In the genomic region with DNA sequence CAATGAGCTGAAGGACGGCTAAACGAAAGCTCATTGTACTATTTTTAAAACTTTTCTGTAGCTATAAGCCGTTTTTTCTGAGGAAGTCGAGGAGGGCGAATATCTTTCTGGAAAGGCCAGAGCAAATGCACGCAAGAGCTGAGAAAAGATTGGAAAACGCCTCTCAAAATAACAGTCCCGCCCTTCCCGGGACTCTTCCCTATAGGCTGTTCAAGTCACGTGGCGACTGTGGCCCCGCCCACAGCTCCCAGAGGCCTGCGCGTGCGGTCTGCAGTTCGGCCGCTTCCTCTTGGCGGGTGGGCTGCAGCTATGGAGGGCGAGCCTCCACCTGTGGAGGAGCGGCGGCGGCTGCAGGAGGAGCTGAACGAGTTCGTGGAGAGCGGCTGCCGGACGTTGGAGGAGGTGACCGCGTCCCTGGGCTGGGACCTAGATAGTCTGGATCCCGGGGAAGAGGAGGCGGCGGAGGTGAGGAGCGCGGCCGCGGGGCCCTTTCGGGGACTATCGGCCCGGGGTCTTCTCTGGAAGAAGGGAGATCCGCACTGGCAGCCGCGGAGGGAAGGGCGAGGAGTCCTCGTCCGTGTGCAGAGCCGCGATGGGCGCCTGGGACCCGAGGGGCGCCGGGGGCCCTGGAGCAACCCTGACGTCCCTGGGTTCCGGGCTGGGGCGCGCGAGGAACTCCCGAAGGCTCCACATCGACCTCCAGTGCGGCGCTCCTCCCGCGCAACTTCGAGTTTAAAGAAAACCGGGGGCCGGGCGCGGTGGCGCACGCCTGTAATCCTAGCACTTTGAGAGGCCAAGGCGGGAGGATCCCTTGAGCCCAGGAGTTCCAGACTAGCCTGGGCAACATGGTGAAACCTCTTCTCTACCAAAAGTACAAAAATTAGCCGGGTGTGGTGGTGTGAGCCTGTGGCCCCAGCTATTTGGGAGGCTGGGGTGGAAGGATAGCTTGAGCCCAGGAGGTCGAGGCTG, we compare ENCODE assay signal across 1 cellular context.
A peak's percentile ranks its signal among the peaks of the same experiment; 100 is the strongest.
TF ChIP-seq lines count a peak whose summit lies in the region.

A gene with protein sequence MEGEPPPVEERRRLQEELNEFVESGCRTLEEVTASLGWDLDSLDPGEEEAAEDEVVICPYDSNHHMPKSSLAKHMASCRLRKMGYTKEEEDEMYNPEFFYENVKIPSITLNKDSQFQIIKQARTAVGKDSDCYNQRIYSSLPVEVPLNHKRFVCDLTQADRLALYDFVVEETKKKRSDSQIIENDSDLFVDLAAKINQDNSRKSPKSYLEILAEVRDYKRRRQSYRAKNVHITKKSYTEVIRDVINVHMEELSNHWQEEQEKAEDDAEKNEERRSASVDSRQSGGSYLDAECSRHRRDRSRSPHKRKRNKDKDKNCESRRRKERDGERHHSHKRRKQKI (plus strand): TSS at position 250 of the 969 bp plus-strand sequence. CDS start 60 bp downstream, at position 310.

TF ChIP-seq in K562, 482 proteins besides CTCF, POLR2A, EP300 and RAD21 (continued from another document and continues in another):
- TF ChIP-seq, protein P1, sequence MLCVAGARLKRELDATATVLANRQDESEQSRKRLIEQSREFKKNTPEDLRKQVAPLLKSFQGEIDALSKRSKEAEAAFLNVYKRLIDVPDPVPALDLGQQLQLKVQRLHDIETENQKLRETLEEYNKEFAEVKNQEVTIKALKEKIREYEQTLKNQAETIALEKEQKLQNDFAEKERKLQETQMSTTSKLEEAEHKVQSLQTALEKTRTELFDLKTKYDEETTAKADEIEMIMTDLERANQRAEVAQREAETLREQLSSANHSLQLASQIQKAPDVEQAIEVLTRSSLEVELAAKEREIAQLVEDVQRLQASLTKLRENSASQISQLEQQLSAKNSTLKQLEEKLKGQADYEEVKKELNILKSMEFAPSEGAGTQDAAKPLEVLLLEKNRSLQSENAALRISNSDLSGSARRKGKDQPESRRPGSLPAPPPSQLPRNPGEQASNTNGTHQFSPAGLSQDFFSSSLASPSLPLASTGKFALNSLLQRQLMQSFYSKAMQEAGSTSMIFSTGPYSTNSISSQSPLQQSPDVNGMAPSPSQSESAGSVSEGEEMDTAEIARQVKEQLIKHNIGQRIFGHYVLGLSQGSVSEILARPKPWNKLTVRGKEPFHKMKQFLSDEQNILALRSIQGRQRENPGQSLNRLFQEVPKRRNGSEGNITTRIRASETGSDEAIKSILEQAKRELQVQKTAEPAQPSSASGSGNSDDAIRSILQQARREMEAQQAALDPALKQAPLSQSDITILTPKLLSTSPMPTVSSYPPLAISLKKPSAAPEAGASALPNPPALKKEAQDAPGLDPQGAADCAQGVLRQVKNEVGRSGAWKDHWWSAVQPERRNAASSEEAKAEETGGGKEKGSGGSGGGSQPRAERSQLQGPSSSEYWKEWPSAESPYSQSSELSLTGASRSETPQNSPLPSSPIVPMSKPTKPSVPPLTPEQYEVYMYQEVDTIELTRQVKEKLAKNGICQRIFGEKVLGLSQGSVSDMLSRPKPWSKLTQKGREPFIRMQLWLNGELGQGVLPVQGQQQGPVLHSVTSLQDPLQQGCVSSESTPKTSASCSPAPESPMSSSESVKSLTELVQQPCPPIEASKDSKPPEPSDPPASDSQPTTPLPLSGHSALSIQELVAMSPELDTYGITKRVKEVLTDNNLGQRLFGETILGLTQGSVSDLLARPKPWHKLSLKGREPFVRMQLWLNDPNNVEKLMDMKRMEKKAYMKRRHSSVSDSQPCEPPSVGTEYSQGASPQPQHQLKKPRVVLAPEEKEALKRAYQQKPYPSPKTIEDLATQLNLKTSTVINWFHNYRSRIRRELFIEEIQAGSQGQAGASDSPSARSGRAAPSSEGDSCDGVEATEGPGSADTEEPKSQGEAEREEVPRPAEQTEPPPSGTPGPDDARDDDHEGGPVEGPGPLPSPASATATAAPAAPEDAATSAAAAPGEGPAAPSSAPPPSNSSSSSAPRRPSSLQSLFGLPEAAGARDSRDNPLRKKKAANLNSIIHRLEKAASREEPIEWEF (CRISPR knock-in tag; IDR thresholded peaks at IDR 0.05) = no peak
- TF ChIP-seq RCOR1 (IDR thresholded peaks at IDR 0.05; ENCODE audit: borderline replicate concordance in 1 of 2, low read depth in 2 of 2, low read length in 2 of 2) = peak in 1 of 2 experiments; percentile 32; a peak in 2 of 4 replicates
- peak; percentile 78; the same call in 1 of the 2 replicates for TF ChIP-seq ZNF324 (CRISPR knock-in tag; IDR thresholded peaks at IDR 0.05)
- TF ChIP-seq ELF1 (tag; IDR thresholded peaks at IDR 0.05) = peak; percentile 56; the same call in 1 of the 2 replicates
- peak; percentile 55 to 59; a peak in 3 of 4 replicates for TF ChIP-seq MAZ (CRISPR knock-in tag; conservative IDR thresholded peaks at IDR 0.05 in 1 of 2, IDR thresholded peaks at IDR 0.05 in 1 of 2)
- TF ChIP-seq ZNF165 (CRISPR knock-in tag; IDR thresholded peaks at IDR 0.05; ENCODE audit: borderline replicate concordance) = no peak
- TF ChIP-seq, protein P2, sequence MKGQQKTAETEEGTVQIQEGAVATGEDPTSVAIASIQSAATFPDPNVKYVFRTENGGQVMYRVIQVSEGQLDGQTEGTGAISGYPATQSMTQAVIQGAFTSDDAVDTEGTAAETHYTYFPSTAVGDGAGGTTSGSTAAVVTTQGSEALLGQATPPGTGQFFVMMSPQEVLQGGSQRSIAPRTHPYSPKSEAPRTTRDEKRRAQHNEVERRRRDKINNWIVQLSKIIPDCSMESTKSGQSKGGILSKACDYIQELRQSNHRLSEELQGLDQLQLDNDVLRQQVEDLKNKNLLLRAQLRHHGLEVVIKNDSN (CRISPR knock-in tag; IDR thresholded peaks at IDR 0.05) = peak; percentile 99
- TF ChIP-seq ADNP (tag; IDR thresholded peaks at IDR 0.05) = no peak
- no peak for TF ChIP-seq NR2C2 (CRISPR knock-in tag; IDR thresholded peaks at IDR 0.05)
- TF ChIP-seq NR2C2 (tag; IDR thresholded peaks at IDR 0.05) = no peak
- TF ChIP-seq KAT7 (CRISPR knock-in tag; IDR thresholded peaks at IDR 0.05; ENCODE audit: borderline replicate concordance) = peak; percentile 68; the same call in 1 of the 2 replicates
- no peak for TF ChIP-seq HNRNPLL (IDR thresholded peaks at IDR 0.05; ENCODE audit: low read depth, low read length, poor library complexity, severe bottlenecking)
- TF ChIP-seq KLF1 (tag; IDR thresholded peaks at IDR 0.05) = 0 out of 2 replicates have a peak, but pooled peaks have one; percentile 6
- no peak for TF ChIP-seq SAFB2 (IDR thresholded peaks at IDR 0.05; ENCODE audit: borderline replicate concordance, low read depth, low read length, severe bottlenecking)
- peak; percentile 85 for TF ChIP-seq SP1 (CRISPR knock-in tag; IDR thresholded peaks at IDR 0.05)
- no peak for TF ChIP-seq U2AF2 (optimal IDR thresholded peaks at IDR 0.05; ENCODE audit: low read depth, low read length)
- no peak for TF ChIP-seq HDAC8 (tag; IDR thresholded peaks at IDR 0.05)
- TF ChIP-seq MBD2 (IDR thresholded peaks at IDR 0.05; ENCODE audit: borderline replicate concordance, low read depth) = peak; percentile 87
- TF ChIP-seq JUND (IDR thresholded peaks at IDR 0.05; ENCODE audit: borderline replicate concordance, low read depth, low read length) = peak; percentile 23; the same call in 1 of the 2 replicates
- no peak for TF ChIP-seq JUND (tag; IDR thresholded peaks at IDR 0.05; ENCODE audit: borderline replicate concordance, low read depth, low read length)
- TF ChIP-seq SPI1 (IDR thresholded peaks at IDR 0.05; ENCODE audit: borderline replicate concordance, low read depth, low read length) = 0 out of 2 replicates have a peak, but pooled peaks have one; percentile 62
- TF ChIP-seq, protein P3, sequence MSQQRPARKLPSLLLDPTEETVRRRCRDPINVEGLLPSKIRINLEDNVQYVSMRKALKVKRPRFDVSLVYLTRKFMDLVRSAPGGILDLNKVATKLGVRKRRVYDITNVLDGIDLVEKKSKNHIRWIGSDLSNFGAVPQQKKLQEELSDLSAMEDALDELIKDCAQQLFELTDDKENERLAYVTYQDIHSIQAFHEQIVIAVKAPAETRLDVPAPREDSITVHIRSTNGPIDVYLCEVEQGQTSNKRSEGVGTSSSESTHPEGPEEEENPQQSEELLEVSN (IDR thresholded peaks at IDR 0.05; ENCODE audit: borderline replicate concordance in 1 of 2, extremely low read depth in 1 of 2, insufficient read depth in 1 of 2, insufficient read length in 1 of 2, low read depth in 1 of 2, low read length in 1 of 2, poor library complexity in 1 of 2, severe bottlenecking in 1 of 2) = peak; percentile 49 to 77
- TF ChIP-seq DNMT1 (IDR thresholded peaks at IDR 0.05) = no peak
- no peak for TF ChIP-seq RBM14 (IDR thresholded peaks at IDR 0.05; ENCODE audit: borderline replicate concordance, insufficient read depth, low read depth, low read length)
- TF ChIP-seq SMAD1 (IDR thresholded peaks at IDR 0.05; ENCODE audit: low read depth, low read length, partially characterized antibody) = peak; percentile 44
- TF ChIP-seq, protein P4, sequence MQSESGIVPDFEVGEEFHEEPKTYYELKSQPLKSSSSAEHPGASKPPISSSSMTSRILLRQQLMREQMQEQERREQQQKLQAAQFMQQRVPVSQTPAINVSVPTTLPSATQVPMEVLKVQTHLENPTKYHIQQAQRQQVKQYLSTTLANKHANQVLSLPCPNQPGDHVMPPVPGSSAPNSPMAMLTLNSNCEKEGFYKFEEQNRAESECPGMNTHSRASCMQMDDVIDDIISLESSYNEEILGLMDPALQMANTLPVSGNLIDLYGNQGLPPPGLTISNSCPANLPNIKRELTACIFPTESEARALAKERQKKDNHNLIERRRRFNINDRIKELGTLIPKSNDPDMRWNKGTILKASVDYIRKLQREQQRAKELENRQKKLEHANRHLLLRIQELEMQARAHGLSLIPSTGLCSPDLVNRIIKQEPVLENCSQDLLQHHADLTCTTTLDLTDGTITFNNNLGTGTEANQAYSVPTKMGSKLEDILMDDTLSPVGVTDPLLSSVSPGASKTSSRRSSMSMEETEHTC (IDR thresholded peaks at IDR 0.05) = no peak
- TF ChIP-seq MEIS2 (IDR thresholded peaks at IDR 0.05; ENCODE audit: partially characterized antibody) = peak; percentile 28
- TF ChIP-seq TAF7 (tag; IDR thresholded peaks at IDR 0.05) = peak; percentile 73; the same call in 1 of the 2 replicates
- no peak for TF ChIP-seq XRCC4 (IDR thresholded peaks at IDR 0.05; ENCODE audit: extremely low read depth, insufficient read depth, insufficient read length)
- TF ChIP-seq, protein P5, sequence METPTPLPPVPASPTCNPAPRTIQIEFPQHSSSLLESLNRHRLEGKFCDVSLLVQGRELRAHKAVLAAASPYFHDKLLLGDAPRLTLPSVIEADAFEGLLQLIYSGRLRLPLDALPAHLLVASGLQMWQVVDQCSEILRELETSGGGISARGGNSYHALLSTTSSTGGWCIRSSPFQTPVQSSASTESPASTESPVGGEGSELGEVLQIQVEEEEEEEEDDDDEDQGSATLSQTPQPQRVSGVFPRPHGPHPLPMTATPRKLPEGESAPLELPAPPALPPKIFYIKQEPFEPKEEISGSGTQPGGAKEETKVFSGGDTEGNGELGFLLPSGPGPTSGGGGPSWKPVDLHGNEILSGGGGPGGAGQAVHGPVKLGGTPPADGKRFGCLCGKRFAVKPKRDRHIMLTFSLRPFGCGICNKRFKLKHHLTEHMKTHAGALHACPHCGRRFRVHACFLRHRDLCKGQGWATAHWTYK (CRISPR knock-in tag; IDR thresholded peaks at IDR 0.05) = 0 out of 2 replicates have a peak, but pooled peaks have one; percentile 57
- TF ChIP-seq NFYB (IDR thresholded peaks at IDR 0.05; ENCODE audit: extremely low read depth, insufficient read length) = peak; percentile 93
- TF ChIP-seq ZNF76 (CRISPR knock-in tag; IDR thresholded peaks at IDR 0.05; ENCODE audit: borderline replicate concordance) = no peak
- TF ChIP-seq KDM5B (IDR thresholded peaks at IDR 0.05; ENCODE audit: insufficient replicate concordance, low read depth, low read length) = peak; percentile 94
- TF ChIP-seq JUN (IDR thresholded peaks at IDR 0.05; ENCODE audit: borderline replicate concordance, low read depth, low read length) = peak; percentile 61; the same call in 1 of the 2 replicates
- TF ChIP-seq JUN (CRISPR knock-in tag; IDR thresholded peaks at IDR 0.05; ENCODE audit: borderline replicate concordance) = no peak
- TF ChIP-seq GTF2F1 (IDR thresholded peaks at IDR 0.05; ENCODE audit: low read depth, low read length) = peak; percentile 34; the same call in 1 of the 2 replicates
- TF ChIP-seq ZNF143 (CRISPR knock-in tag; IDR thresholded peaks at IDR 0.05) = peak; percentile 77
- TF ChIP-seq, protein P6, sequence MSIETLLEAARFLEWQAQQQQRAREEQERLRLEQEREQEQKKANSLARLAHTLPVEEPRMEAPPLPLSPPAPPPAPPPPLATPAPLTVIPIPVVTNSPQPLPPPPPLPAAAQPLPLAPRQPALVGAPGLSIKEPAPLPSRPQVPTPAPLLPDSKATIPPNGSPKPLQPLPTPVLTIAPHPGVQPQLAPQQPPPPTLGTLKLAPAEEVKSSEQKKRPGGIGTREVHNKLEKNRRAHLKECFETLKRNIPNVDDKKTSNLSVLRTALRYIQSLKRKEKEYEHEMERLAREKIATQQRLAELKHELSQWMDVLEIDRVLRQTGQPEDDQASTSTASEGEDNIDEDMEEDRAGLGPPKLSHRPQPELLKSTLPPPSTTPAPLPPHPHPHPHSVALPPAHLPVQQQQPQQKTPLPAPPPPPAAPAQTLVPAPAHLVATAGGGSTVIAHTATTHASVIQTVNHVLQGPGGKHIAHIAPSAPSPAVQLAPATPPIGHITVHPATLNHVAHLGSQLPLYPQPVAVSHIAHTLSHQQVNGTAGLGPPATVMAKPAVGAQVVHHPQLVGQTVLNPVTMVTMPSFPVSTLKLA (conservative IDR thresholded peaks at IDR 0.05) = peak; percentile 79 to 87
- TF ChIP-seq, protein P7, sequence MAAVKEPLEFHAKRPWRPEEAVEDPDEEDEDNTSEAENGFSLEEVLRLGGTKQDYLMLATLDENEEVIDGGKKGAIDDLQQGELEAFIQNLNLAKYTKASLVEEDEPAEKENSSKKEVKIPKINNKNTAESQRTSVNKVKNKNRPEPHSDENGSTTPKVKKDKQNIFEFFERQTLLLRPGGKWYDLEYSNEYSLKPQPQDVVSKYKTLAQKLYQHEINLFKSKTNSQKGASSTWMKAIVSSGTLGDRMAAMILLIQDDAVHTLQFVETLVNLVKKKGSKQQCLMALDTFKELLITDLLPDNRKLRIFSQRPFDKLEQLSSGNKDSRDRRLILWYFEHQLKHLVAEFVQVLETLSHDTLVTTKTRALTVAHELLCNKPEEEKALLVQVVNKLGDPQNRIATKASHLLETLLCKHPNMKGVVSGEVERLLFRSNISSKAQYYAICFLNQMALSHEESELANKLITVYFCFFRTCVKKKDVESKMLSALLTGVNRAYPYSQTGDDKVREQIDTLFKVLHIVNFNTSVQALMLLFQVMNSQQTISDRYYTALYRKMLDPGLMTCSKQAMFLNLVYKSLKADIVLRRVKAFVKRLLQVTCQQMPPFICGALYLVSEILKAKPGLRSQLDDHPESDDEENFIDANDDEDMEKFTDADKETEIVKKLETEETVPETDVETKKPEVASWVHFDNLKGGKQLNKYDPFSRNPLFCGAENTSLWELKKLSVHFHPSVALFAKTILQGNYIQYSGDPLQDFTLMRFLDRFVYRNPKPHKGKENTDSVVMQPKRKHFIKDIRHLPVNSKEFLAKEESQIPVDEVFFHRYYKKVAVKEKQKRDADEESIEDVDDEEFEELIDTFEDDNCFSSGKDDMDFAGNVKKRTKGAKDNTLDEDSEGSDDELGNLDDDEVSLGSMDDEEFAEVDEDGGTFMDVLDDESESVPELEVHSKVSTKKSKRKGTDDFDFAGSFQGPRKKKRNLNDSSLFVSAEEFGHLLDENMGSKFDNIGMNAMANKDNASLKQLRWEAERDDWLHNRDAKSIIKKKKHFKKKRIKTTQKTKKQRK (IDR thresholded peaks at IDR 0.05; ENCODE audit: borderline replicate concordance, low read depth, low read length) = no peak
- TF ChIP-seq BCL6 (CRISPR knock-in tag; IDR thresholded peaks at IDR 0.05) = no peak
- no peak for TF ChIP-seq ILF3 (IDR thresholded peaks at IDR 0.05; ENCODE audit: borderline replicate concordance)
